Comparison of ENCODE assay signal across 1 cellular context in genomic region chr11:47437746-47438418, GRCh38.
TF ChIP-seq lines count a peak whose summit lies in the region.

No MANE protein-coding gene starts in this region.

TF ChIP-seq in GM23338, 12 proteins besides CTCF, POLR2A, EP300 and RAD21:
- TF ChIP-seq ZNF462 (CRISPR knock-in tag; IDR thresholded peaks at IDR 0.05): no peak
- no peak for TF ChIP-seq ZNF114 (CRISPR knock-in tag; IDR thresholded peaks at IDR 0.05)
- no peak for TF ChIP-seq STAT1 (IDR thresholded peaks at IDR 0.05; ENCODE audit: unreplicated experiment)
- TF ChIP-seq NANOG (IDR thresholded peaks at IDR 0.05; ENCODE audit: borderline replicate concordance): no peak
- TF ChIP-seq POLR2AphosphoS5 (IDR thresholded peaks at IDR 0.05; ENCODE audit: low read depth): no peak
- no peak for TF ChIP-seq CREB1 (CRISPR knock-in tag; IDR thresholded peaks at IDR 0.05; ENCODE audit: low read depth)
- no peak for TF ChIP-seq EZH2phosphoT487 (IDR thresholded peaks at IDR 0.05; ENCODE audit: unreplicated experiment)
- no peak for TF ChIP-seq EZH2 (IDR thresholded peaks at IDR 0.05; ENCODE audit: low read depth, unreplicated experiment)
- TF ChIP-seq ZNF331 (CRISPR knock-in tag; IDR thresholded peaks at IDR 0.05; ENCODE audit: low read depth): no peak
